ENCODE assay signal across 1 cellular context in the genomic region with DNA sequence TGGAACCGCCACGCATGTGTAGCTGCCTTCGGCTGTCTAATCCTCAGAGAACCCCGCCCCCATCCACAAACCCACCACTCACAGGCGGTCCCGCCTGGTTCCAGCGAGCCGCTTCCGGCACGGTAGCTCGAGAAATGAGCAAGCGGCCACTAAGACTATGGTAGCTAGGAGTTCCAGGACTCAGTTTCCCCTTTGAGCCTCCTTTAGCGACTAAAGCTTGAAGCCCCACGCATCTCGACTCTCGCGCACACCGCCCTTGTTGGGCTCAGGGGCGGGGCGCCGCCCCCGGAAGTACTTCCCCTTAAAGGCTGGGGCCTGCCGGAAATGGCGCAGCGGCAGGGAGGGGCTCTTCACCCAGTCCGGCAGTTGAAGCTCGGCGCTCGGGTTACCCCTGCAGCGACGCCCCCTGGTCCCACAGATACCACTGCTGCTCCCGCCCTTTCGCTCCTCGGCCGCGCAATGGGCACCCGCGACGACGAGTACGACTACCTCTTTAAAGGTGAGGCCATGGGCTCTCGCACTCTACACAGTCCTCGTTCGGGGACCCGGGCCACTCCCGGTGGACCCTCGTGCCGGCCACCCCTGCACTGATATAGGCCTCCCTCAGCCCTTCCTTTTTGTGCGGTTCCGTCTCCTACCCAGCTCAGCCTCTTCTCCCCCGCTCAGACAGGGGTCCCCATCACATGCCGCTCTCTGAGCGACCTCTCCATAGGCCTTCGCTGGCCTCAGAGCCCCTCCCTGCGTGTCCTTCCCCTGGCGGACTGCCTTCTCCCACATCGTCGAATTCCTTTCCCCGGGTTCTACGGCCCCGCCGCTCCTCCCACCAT.
TF ChIP-seq lines count a peak whose summit lies in the region.

A gene (plus strand): TSS at position 365 of the 827 bp plus-strand sequence. CDS start 95 bp downstream, at position 460.

TF ChIP-seq in HepG2, 621 proteins besides CTCF, POLR2A, EP300 and RAD21 (continued from another document and continues in another):
- TF ChIP-seq, protein P1, sequence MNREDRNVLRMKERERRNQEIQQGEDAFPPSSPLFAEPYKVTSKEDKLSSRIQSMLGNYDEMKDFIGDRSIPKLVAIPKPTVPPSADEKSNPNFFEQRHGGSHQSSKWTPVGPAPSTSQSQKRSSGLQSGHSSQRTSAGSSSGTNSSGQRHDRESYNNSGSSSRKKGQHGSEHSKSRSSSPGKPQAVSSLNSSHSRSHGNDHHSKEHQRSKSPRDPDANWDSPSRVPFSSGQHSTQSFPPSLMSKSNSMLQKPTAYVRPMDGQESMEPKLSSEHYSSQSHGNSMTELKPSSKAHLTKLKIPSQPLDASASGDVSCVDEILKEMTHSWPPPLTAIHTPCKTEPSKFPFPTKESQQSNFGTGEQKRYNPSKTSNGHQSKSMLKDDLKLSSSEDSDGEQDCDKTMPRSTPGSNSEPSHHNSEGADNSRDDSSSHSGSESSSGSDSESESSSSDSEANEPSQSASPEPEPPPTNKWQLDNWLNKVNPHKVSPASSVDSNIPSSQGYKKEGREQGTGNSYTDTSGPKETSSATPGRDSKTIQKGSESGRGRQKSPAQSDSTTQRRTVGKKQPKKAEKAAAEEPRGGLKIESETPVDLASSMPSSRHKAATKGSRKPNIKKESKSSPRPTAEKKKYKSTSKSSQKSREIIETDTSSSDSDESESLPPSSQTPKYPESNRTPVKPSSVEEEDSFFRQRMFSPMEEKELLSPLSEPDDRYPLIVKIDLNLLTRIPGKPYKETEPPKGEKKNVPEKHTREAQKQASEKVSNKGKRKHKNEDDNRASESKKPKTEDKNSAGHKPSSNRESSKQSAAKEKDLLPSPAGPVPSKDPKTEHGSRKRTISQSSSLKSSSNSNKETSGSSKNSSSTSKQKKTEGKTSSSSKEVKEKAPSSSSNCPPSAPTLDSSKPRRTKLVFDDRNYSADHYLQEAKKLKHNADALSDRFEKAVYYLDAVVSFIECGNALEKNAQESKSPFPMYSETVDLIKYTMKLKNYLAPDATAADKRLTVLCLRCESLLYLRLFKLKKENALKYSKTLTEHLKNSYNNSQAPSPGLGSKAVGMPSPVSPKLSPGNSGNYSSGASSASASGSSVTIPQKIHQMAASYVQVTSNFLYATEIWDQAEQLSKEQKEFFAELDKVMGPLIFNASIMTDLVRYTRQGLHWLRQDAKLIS (CRISPR knock-in tag; IDR thresholded peaks at IDR 0.05), result no peak
- no peak for TF ChIP-seq PRMT3 (CRISPR knock-in tag; IDR thresholded peaks at IDR 0.05; ENCODE audit: borderline replicate concordance, low read depth)
- peak; percentile 9; the same call in 1 of the 2 replicates for TF ChIP-seq SMAD3 (CRISPR knock-in tag; IDR thresholded peaks at IDR 0.05)
- peak; percentile 90 for TF ChIP-seq ZSCAN12 (CRISPR knock-in tag; IDR thresholded peaks at IDR 0.05)
- TF ChIP-seq MEIS1 (CRISPR knock-in tag; IDR thresholded peaks at IDR 0.05; ENCODE audit: borderline replicate concordance), result peak; percentile 15; the same call in 1 of the 2 replicates
- no peak for TF ChIP-seq PCBP1 (IDR thresholded peaks at IDR 0.05; ENCODE audit: borderline replicate concordance, low read depth, low read length)
- TF ChIP-seq, protein P2, sequence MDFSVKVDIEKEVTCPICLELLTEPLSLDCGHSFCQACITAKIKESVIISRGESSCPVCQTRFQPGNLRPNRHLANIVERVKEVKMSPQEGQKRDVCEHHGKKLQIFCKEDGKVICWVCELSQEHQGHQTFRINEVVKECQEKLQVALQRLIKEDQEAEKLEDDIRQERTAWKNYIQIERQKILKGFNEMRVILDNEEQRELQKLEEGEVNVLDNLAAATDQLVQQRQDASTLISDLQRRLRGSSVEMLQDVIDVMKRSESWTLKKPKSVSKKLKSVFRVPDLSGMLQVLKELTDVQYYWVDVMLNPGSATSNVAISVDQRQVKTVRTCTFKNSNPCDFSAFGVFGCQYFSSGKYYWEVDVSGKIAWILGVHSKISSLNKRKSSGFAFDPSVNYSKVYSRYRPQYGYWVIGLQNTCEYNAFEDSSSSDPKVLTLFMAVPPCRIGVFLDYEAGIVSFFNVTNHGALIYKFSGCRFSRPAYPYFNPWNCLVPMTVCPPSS (IDR thresholded peaks at IDR 0.05), result no peak
- no peak for TF ChIP-seq ZNF703 (CRISPR knock-in tag; IDR thresholded peaks at IDR 0.05; ENCODE audit: borderline replicate concordance)
- TF ChIP-seq ARNTL (CRISPR knock-in tag; IDR thresholded peaks at IDR 0.05), result peak; percentile 51; the same call in 1 of the 2 replicates
- TF ChIP-seq, protein P3, sequence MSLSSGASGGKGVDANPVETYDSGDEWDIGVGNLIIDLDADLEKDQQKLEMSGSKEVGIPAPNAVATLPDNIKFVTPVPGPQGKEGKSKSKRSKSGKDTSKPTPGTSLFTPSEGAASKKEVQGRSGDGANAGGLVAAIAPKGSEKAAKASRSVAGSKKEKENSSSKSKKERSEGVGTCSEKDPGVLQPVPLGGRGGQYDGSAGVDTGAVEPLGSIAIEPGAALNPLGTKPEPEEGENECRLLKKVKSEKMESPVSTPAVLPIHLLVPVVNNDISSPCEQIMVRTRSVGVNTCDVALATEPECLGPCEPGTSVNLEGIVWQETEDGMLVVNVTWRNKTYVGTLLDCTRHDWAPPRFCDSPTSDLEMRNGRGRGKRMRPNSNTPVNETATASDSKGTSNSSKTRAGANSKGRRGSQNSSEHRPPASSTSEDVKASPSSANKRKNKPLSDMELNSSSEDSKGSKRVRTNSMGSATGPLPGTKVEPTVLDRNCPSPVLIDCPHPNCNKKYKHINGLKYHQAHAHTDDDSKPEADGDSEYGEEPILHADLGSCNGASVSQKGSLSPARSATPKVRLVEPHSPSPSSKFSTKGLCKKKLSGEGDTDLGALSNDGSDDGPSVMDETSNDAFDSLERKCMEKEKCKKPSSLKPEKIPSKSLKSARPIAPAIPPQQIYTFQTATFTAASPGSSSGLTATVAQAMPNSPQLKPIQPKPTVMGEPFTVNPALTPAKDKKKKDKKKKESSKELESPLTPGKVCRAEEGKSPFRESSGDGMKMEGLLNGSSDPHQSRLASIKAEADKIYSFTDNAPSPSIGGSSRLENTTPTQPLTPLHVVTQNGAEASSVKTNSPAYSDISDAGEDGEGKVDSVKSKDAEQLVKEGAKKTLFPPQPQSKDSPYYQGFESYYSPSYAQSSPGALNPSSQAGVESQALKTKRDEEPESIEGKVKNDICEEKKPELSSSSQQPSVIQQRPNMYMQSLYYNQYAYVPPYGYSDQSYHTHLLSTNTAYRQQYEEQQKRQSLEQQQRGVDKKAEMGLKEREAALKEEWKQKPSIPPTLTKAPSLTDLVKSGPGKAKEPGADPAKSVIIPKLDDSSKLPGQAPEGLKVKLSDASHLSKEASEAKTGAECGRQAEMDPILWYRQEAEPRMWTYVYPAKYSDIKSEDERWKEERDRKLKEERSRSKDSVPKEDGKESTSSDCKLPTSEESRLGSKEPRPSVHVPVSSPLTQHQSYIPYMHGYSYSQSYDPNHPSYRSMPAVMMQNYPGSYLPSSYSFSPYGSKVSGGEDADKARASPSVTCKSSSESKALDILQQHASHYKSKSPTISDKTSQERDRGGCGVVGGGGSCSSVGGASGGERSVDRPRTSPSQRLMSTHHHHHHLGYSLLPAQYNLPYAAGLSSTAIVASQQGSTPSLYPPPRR (CRISPR knock-in tag; IDR thresholded peaks at IDR 0.05; ENCODE audit: borderline replicate concordance), result peak; percentile 21; the same call in 1 of the 2 replicates
- no peak; the same call in 1 of the 2 replicates for TF ChIP-seq EED (CRISPR knock-in tag; IDR thresholded peaks at IDR 0.05)
- TF ChIP-seq EHMT2 (IDR thresholded peaks at IDR 0.05; ENCODE audit: borderline replicate concordance, low read depth, low read length), result no peak
- TF ChIP-seq SCMH1 (CRISPR knock-in tag; IDR thresholded peaks at IDR 0.05; ENCODE audit: borderline replicate concordance), result no peak
- TF ChIP-seq ZNF879 (CRISPR knock-in tag; IDR thresholded peaks at IDR 0.05), result no peak
- TF ChIP-seq CREM (IDR thresholded peaks at IDR 0.05), result peak; percentile 93
- TF ChIP-seq CREM (CRISPR knock-in tag; IDR thresholded peaks at IDR 0.05), result no peak
- TF ChIP-seq ZNF776 (CRISPR knock-in tag; IDR thresholded peaks at IDR 0.05), result peak; percentile 92
- TF ChIP-seq, protein P4, sequence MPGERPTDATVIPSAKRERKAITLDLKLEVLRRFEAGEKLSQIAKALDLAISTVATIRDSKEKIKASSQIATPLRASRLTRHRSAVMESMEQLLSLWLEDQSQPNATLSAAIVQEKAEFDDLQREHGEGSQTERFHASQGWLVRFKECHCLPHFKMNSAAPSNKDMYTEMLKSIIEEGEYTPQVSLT (CRISPR knock-in tag; IDR thresholded peaks at IDR 0.05; ENCODE audit: borderline replicate concordance, low read depth), result no peak
- TF ChIP-seq, protein P5, sequence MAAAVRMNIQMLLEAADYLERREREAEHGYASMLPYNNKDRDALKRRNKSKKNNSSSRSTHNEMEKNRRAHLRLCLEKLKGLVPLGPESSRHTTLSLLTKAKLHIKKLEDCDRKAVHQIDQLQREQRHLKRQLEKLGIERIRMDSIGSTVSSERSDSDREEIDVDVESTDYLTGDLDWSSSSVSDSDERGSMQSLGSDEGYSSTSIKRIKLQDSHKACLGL (CRISPR knock-in tag; IDR thresholded peaks at IDR 0.05), result peak; percentile 57
- TF ChIP-seq SP1 (IDR thresholded peaks at IDR 0.05), result no peak
- TF ChIP-seq SP1 (CRISPR knock-in tag; IDR thresholded peaks at IDR 0.05), result peak; percentile 78; the same call in 1 of the 2 replicates
- peak; percentile 83 for TF ChIP-seq ZMYM4 (CRISPR knock-in tag; IDR thresholded peaks at IDR 0.05)
- TF ChIP-seq NFKB2 (CRISPR knock-in tag; IDR thresholded peaks at IDR 0.05; ENCODE audit: borderline replicate concordance), result peak; percentile 42; the same call in 1 of the 2 replicates
- TF ChIP-seq ZNF557 (CRISPR knock-in tag; IDR thresholded peaks at IDR 0.05), result no peak
- peak; percentile 81 for TF ChIP-seq HDAC1 (CRISPR knock-in tag; IDR thresholded peaks at IDR 0.05)
- TF ChIP-seq RAD51 (IDR thresholded peaks at IDR 0.05; ENCODE audit: borderline replicate concordance), result no peak
- TF ChIP-seq, protein P6, sequence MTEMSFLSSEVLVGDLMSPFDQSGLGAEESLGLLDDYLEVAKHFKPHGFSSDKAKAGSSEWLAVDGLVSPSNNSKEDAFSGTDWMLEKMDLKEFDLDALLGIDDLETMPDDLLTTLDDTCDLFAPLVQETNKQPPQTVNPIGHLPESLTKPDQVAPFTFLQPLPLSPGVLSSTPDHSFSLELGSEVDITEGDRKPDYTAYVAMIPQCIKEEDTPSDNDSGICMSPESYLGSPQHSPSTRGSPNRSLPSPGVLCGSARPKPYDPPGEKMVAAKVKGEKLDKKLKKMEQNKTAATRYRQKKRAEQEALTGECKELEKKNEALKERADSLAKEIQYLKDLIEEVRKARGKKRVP (CRISPR knock-in tag; IDR thresholded peaks at IDR 0.05), result no peak
- peak; percentile 82 for TF ChIP-seq ZNF788 (CRISPR knock-in tag; IDR thresholded peaks at IDR 0.05; ENCODE audit: borderline replicate concordance)
- no peak for TF ChIP-seq RCOR2 (CRISPR knock-in tag; IDR thresholded peaks at IDR 0.05)
- TF ChIP-seq YY1 (IDR thresholded peaks at IDR 0.05; ENCODE audit: insufficient read depth, insufficient replicate concordance, low read depth, low read length), result peak; percentile 52
- peak; percentile 90 for TF ChIP-seq DMAP1 (CRISPR knock-in tag; IDR thresholded peaks at IDR 0.05)
- TF ChIP-seq TRIM24 (CRISPR knock-in tag; IDR thresholded peaks at IDR 0.05), result no peak
- no peak for TF ChIP-seq CENPX (CRISPR knock-in tag; IDR thresholded peaks at IDR 0.05)
- TF ChIP-seq, protein P7, sequence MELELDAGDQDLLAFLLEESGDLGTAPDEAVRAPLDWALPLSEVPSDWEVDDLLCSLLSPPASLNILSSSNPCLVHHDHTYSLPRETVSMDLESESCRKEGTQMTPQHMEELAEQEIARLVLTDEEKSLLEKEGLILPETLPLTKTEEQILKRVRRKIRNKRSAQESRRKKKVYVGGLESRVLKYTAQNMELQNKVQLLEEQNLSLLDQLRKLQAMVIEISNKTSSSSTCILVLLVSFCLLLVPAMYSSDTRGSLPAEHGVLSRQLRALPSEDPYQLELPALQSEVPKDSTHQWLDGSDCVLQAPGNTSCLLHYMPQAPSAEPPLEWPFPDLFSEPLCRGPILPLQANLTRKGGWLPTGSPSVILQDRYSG (CRISPR knock-in tag; IDR thresholded peaks at IDR 0.05), result no peak
- peak; percentile 86; the same call in 1 of the 2 replicates for TF ChIP-seq CHCHD3 (CRISPR knock-in tag; IDR thresholded peaks at IDR 0.05)
- peak; percentile 62; the same call in 1 of the 2 replicates for TF ChIP-seq ZNF331 (CRISPR knock-in tag; IDR thresholded peaks at IDR 0.05)
- TF ChIP-seq, protein P8, sequence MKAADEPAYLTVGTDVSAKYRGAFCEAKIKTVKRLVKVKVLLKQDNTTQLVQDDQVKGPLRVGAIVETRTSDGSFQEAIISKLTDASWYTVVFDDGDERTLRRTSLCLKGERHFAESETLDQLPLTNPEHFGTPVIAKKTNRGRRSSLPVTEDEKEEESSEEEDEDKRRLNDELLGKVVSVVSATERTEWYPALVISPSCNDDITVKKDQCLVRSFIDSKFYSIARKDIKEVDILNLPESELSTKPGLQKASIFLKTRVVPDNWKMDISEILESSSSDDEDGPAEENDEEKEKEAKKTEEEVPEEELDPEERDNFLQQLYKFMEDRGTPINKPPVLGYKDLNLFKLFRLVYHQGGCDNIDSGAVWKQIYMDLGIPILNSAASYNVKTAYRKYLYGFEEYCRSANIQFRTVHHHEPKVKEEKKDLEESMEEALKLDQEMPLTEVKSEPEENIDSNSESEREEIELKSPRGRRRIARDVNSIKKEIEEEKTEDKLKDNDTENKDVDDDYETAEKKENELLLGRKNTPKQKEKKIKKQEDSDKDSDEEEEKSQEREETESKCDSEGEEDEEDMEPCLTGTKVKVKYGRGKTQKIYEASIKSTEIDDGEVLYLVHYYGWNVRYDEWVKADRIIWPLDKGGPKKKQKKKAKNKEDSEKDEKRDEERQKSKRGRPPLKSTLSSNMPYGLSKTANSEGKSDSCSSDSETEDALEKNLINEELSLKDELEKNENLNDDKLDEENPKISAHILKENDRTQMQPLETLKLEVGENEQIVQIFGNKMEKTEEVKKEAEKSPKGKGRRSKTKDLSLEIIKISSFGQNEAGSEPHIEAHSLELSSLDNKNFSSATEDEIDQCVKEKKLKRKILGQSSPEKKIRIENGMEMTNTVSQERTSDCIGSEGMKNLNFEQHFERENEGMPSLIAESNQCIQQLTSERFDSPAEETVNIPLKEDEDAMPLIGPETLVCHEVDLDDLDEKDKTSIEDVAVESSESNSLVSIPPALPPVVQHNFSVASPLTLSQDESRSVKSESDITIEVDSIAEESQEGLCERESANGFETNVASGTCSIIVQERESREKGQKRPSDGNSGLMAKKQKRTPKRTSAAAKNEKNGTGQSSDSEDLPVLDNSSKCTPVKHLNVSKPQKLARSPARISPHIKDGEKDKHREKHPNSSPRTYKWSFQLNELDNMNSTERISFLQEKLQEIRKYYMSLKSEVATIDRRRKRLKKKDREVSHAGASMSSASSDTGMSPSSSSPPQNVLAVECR (CRISPR knock-in tag; IDR thresholded peaks at IDR 0.05; ENCODE audit: borderline replicate concordance), result peak; percentile 82; the same call in 1 of the 2 replicates
- no peak; the same call in 1 of the 2 replicates for TF ChIP-seq ZNF34 (CRISPR knock-in tag; IDR thresholded peaks at IDR 0.05; ENCODE audit: borderline replicate concordance)
- TF ChIP-seq KDM4B (CRISPR knock-in tag; IDR thresholded peaks at IDR 0.05), result no peak
- 0 out of 2 replicates have a peak, but pooled peaks have one; percentile 45 for TF ChIP-seq ZNF614 (CRISPR knock-in tag; IDR thresholded peaks at IDR 0.05; ENCODE audit: borderline replicate concordance)
- peak; percentile 73 for TF ChIP-seq ATF1 (CRISPR knock-in tag; IDR thresholded peaks at IDR 0.05)
